8 cellular contexts compared by ENCODE assay signal in genomic region chr3:155753038-155753647, GRCh38. TPM values are rescaled to one million over a fixed set of nuclear protein-coding genes. Genes with fewer than 3 reads are reported as not detected.
A peak's percentile ranks its signal among the peaks of the same experiment; 100 is the strongest.
DNase-seq lines count a peak whose midpoint lies in the region; ATAC-seq and TF ChIP-seq lines count a peak whose summit lies in the region.

No MANE protein-coding gene starts in this region.

- H3K14ac ChIP-seq in H9 (ENCODE audit: insufficient read depth, low read length) = no peak overlapping the region

- no peaks in the 10 kb centered on the region for H3K79me2 ChIP-seq in H9 (ENCODE audit: insufficient read depth, low read length)

- H3K4me3 Mint-ChIP-seq in H9 (no peak overlapping the region; a peak in 2 of 5 replicates), endodermal cell (no peak overlapping the region)

- H3K27ac ChIP-seq in H9 (ENCODE audit: insufficient read length, low read depth, low read length) = no peak overlapping the region
- no peak overlapping the region for H3K27ac ChIP-seq in endodermal cell (ENCODE audit: low read depth, low read length)
- no peak overlapping the region for H3K27ac ChIP-seq in stomach

- H4K91ac ChIP-seq in H9 (ENCODE audit: insufficient read length, low read depth, low read length) = no peak overlapping the region

- H3K4me3 ChIP-seq in endodermal cell (ENCODE audit: low read length) = no peak overlapping the region
- no peak overlapping the region for H3K4me3 ChIP-seq in stomach

- no peaks in the 10 kb centered on the region for H3K36me3 ChIP-seq in endodermal cell (ENCODE audit: control insufficient read depth, insufficient read depth, low read length)
- peaks cover 0 to 2% (median 0%) of the 10 kb centered on the region in 4 donors for H3K36me3 ChIP-seq in stomach

- no peak overlapping the region for H3K18ac ChIP-seq in H9 (ENCODE audit: insufficient read length, low read depth, low read length)

- no peak overlapping the region for H3T11ph ChIP-seq in H9 (ENCODE audit: low read length)

- no peak overlapping the region for H3K56ac ChIP-seq in H9 (ENCODE audit: insufficient read length, low read depth, low read length)

- no peak overlapping the region for H3K9ac ChIP-seq in H9 (ENCODE audit: extremely low read depth, insufficient read length, low read length)
- no peak overlapping the region for H3K9ac ChIP-seq in endodermal cell (ENCODE audit: extremely low read depth, low read length, poor library complexity, severe bottlenecking)

- no peak for ATAC-seq in HG03108 (IDR thresholded peaks at IDR 0.05; ENCODE audit: unreplicated experiment)
- ATAC-seq in GM19395 (IDR thresholded peaks at IDR 0.05; ENCODE audit: unreplicated experiment) = no peak

- intact Hi-C loops in stomach (cut with DNase I; ENCODE audit: low total_unique reads) = no loop called here

- no peak overlapping the region for H4K5ac ChIP-seq in H9 (ENCODE audit: insufficient read length, low read depth, low read length)

- H3K9me3 Mint-ChIP-seq in H9 (no peaks in the 10 kb centered on the region), endodermal cell (no peaks in the 10 kb centered on the region)

- H3K4ac ChIP-seq in H9 (ENCODE audit: low read depth, low read length) = no peak overlapping the region

- no peaks in the 10 kb centered on the region for H3K79me1 ChIP-seq in H9 (ENCODE audit: insufficient read depth, low read depth, low read length, poor library complexity, severe bottlenecking)

- H3K27me3 ChIP-seq in H9 (ENCODE audit: insufficient read depth, low read length) (no peaks in the 10 kb centered on the region), endodermal cell (ENCODE audit: control insufficient read depth, insufficient read depth, low read length, poor library complexity, severe bottlenecking) (no peaks in the 10 kb centered on the region), stomach (no peaks in the 10 kb centered on the region)

- no peak overlapping the region for H2AK5ac ChIP-seq in H9 (ENCODE audit: insufficient read length, low read length)

- H3K27me3 Mint-ChIP-seq in H9 (ENCODE audit: low read depth) (no peaks in the 10 kb centered on the region), endodermal cell (ENCODE audit: insufficient read depth) (no peaks in the 10 kb centered on the region)

- no peak overlapping the region for H2BK15ac ChIP-seq in H9 (ENCODE audit: low read depth, low read length)

- no peaks in the 10 kb centered on the region for H4K20me1 ChIP-seq in H9 (ENCODE audit: control insufficient read depth, insufficient read depth, insufficient read length)

- H3K36me3 Mint-ChIP-seq in H9 (ENCODE audit: insufficient read depth in 1 of 3, low read depth in 3 of 3) = no peaks in the 10 kb centered on the region
- H3K36me3 Mint-ChIP-seq in endodermal cell (ENCODE audit: low read depth) = no peaks in the 10 kb centered on the region

- H3K4me1 Mint-ChIP-seq in H9 = peaks cover 30 to 32% of the 10 kb centered on the region in 2 experiments
- peaks cover 17% of the 10 kb centered on the region for H3K4me1 Mint-ChIP-seq in endodermal cell

- no peak overlapping the region for H3K23ac ChIP-seq in H9 (ENCODE audit: insufficient read length, low read depth, low read length)

- no peak overlapping the region; a peak in 1 of 7 replicates for H3K27ac Mint-ChIP-seq in H9
- no peak overlapping the region for H3K27ac Mint-ChIP-seq in endodermal cell

- no peak for TF ChIP-seq EP300 in stomach (IDR thresholded peaks at IDR 0.05)

- H3K23me2 ChIP-seq in H9 (ENCODE audit: insufficient read length, low read depth, low read length, poor library complexity, severe bottlenecking) = no peaks in the 10 kb centered on the region

- H2AFZ ChIP-seq in H9 (ENCODE audit: low read length) = no peak overlapping the region

- H3K9me3 ChIP-seq in H9 (ENCODE audit: control insufficient read depth, low read depth, low read length) = no peaks in the 10 kb centered on the region
- no peaks in the 10 kb centered on the region for H3K9me3 ChIP-seq in endodermal cell (ENCODE audit: control insufficient read depth, low read length)
- H3K9me3 ChIP-seq in stomach = no peaks in the 10 kb centered on the region

- no CpG with 5 or more reads among the region's 11 CpGs for WGBS in H9 (ENCODE audit: extremely low coverage, insufficient read length, low lambda C conversion rate)
- 76 to 88% methylated on average over 9 to 11 of the region's 11 CpGs for WGBS in endodermal cell (ENCODE audit: insufficient coverage in 1 of 2, insufficient read length in 1 of 2), 2 experiments
- 70 to 77% (median 73%) methylated on average over 11 of the region's 11 CpGs for WGBS in stomach, 5 donors

- no peak overlapping the region for H3K4me2 ChIP-seq in H9 (ENCODE audit: insufficient read depth, insufficient read length, low read length)

- H2BK20ac ChIP-seq in H9 (ENCODE audit: low read depth, low read length, poor library complexity, severe bottlenecking) = no peak overlapping the region

- H2BK12ac ChIP-seq in H9 (ENCODE audit: insufficient read length, low read depth, low read length) = no peak overlapping the region

- no peak for TF ChIP-seq POLR2A in stomach (IDR thresholded peaks at IDR 0.05)

- no peak overlapping the region for H4K8ac ChIP-seq in H9 (replicated peaks; ENCODE audit: insufficient read length, low read depth, low read length)

- H2BK120ac ChIP-seq in H9 (ENCODE audit: low read depth, low read length, poor library complexity, severe bottlenecking) = no peak overlapping the region

- TF ChIP-seq CTCF in H9 (conservative IDR thresholded peaks at IDR 0.05) = peak; percentile 77
- TF ChIP-seq CTCF in endodermal cell (conservative IDR thresholded peaks at IDR 0.05) = peak; percentile 80
- TF ChIP-seq CTCF in stomach (IDR thresholded peaks at IDR 0.05) = peak in 3 of 7 experiments; percentile 28 to 32 (median 29)

- DNase-seq in COR-L47 (lab: John Stamatoyannopoulos, UW) = peak; percentile 75
- no peak for DNase-seq in H9
- peak; percentile 26 for DNase-seq in NCI-H748 (lab: John Stamatoyannopoulos, UW; ENCODE audit: unreplicated experiment)
- no peak for DNase-seq in endodermal cell
- no peak for DNase-seq in mucosa of gallbladder (ENCODE audit: low spot score)
- DNase-seq in stomach = no peak

- H2BK5ac ChIP-seq in H9 (ENCODE audit: insufficient read length, low read length) = no peak overlapping the region

- H3K4me1 ChIP-seq in H9 (ENCODE audit: insufficient read depth, low read length) = peaks cover 4% of the 10 kb centered on the region
- peaks cover 11% of the 10 kb centered on the region for H3K4me1 ChIP-seq in endodermal cell (ENCODE audit: control insufficient read depth, insufficient read depth, low read length)
- no peaks in the 10 kb centered on the region for H3K4me1 ChIP-seq in stomach

RNA-seq across cellular contexts. Expression of gene PLCH1, which starts 8.3 kb away (rescaled TPM):
- total RNA-seq in H9 (2021) = 17.8 and 19.0 TPM in 2 replicates
- total RNA-seq in endodermal cell = 10 to 100 TPM; 12.0 to 12.4 TPM
- 24.1 TPM for polyA plus RNA-seq in endodermal cell (2013, experiment 1 of 2)
- polyA plus RNA-seq in endodermal cell (2013, experiment 2 of 2) = 23.9 TPM
- total RNA-seq in mucosa of gallbladder = 8.0 TPM
- 10 to 100 TPM in 2 of 5 donors, 1 to 10 TPM in 3; 2.3 to 18.8 (median 9.3) TPM for total RNA-seq in stomach
- 1 to 10 TPM in 1 of 3 donors, under 1 TPM in 2; 0.75 to 3.5 (median 0.85) TPM for polyA plus RNA-seq in stomach

RNA-seq across cellular contexts. Expression of gene C3orf33, which starts 52.9 kb away (rescaled TPM):
- total RNA-seq in H9 (2021) = 2.3 and 2.9 TPM in 2 replicates
- total RNA-seq in endodermal cell = 1 to 10 TPM; 2.5 to 4.4 TPM
- 5.2 TPM for polyA plus RNA-seq in endodermal cell (2013, experiment 1 of 2)
- polyA plus RNA-seq in endodermal cell (2013, experiment 2 of 2) = 5.5 TPM
- total RNA-seq in mucosa of gallbladder = 4.1 TPM
- total RNA-seq in stomach = 1 to 10 TPM in 2 of 5 donors, under 1 TPM in 2, not detected in 1; 0.72 to 5.5 (median 1.8) TPM
- polyA plus RNA-seq in stomach = 1 to 10 TPM; 1.4 to 2.5 (median 1.5) TPM

Comparison
In these comparisons a context has a peak if more than half of its experiments do, and no peak if none do; other contexts are left out.
1. DNase-seq: peak in COR-L47 (single experiment) and NCI-H748 (single experiment); none in H9 (single experiment), endodermal cell (single experiment), mucosa of gallbladder (single experiment) and stomach (single experiment).